Comparison of ENCODE assay signal across 1 cellular context in the genomic region with DNA sequence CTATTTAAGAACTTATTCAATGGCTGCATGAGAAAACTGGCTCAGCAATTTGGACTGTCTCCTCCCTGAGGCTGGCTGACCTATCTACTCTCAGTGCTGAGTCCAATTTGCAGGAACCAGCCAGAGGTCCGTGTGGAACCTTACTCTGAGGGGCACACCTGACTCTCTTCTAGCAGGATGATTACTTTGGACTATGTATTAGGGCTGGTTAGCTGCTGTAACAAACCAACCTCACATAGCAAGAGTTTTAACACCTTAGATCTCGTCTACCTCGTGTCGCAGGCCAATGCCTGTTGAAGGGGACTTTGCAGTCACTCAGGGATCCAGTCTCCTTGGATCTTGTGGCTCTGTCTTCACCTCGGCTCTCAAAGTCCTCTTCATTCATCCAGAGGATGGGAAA.
TF ChIP-seq lines count a peak whose summit lies in the region.

No MANE protein-coding gene starts in this region.

TF ChIP-seq in K562, 482 proteins besides CTCF, POLR2A, EP300 and RAD21:
- TF ChIP-seq ZNF12 (CRISPR knock-in tag; IDR thresholded peaks at IDR 0.05) = peak; percentile 99
- no peak for TF ChIP-seq KLF1 (tag; IDR thresholded peaks at IDR 0.05)
